Comparison of ENCODE assay signal across 9 cellular contexts in the genomic region with DNA sequence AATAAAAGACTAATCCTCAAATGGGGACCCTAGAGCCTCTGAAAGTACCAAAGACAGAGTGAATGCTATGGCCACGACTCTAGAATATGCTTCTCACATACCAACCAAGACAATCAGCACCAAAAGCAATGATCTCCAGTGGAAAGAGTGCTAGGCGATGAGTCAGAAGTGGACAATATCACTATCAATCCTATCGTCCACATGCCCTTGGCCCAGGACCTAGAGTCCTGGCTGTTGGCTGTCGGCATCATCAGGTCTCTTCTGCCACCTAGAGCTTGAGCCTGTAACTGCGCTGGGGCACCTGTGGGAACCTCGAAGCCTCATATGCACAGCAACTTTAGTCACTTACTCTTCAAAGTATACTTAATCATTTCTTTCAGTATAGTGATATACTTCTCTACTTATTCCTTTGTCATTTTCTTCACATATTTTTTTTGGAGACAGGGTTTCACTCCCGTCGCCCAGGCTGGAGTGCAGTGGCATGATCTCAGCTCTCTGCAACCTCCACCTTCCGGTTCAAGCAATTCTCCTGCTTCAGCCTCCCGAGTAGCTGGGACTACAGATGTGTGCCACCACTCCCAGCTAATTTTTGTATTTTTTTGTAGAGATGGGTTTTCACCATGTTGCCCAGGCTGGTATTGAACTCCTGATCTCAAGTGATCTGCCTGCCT. TPM values are rescaled to one million over a fixed set of nuclear protein-coding genes. Genes with fewer than 3 reads are reported as not detected.
DNase-seq lines count a peak whose midpoint lies in the region; ATAC-seq and TF ChIP-seq lines count a peak whose summit lies in the region.
"Had no signal": no experiment of that assay in that cellular context is flagged by ENCODE, and none has a peak within 500 bp of the region (broad histone marks: within the 10 kb centered on the region; RNA-seq: fewer than 3 reads in every experiment).

No MANE protein-coding gene starts in this region.

- TF ChIP-seq CTCF in CD4-positive, alpha-beta T cell (IDR thresholded peaks at IDR 0.05), result peak; percentile 65

- ATAC-seq in CD4-positive, alpha-beta T cell (ENCODE audit: poor library complexity), result peak; percentile 46
- ATAC-seq in HG02678 (IDR thresholded peaks at IDR 0.05; ENCODE audit: unreplicated experiment), result no peak
- ATAC-seq in HG03280 (IDR thresholded peaks at IDR 0.05; ENCODE audit: unreplicated experiment), result no peak

- H3K9me3 ChIP-seq in CD4-positive, alpha-beta T cell (ENCODE audit: control insufficient read depth, low read length), result no peaks in the 10 kb centered on the region

- DNase-seq in CD4-positive, alpha-beta T cell, result peak in 6 of 10 experiments; percentile 6 to 17 (median 12)
- DNase-seq in HPDE6-E6E7 (ENCODE audit: extremely low spot score) (peak; percentile 36), SKM-1 treated with dmso at 0.1 percent for 144 hours (lab: John Stamatoyannopoulos, UW; ENCODE audit: unreplicated experiment) (peak; percentile 45), brain pericyte (ENCODE audit: low read depth, low spot score) (peak; percentile 20), islet precursor cell (peak; percentile 74)
- peak; percentile 40 for DNase-seq in stimulated activated CD4-positive, alpha-beta T cell treated with anti-CD3 and anti-CD28 coated beads, Interleukin-4, amount 100 ng/mL, for 24 hours
- DNase-seq: naive B cell had no signal

- H3K27me3 Mint-ChIP-seq in CD4-positive, alpha-beta T cell, result no peaks in the 10 kb centered on the region
- H3K27me3 Mint-ChIP-seq: naive B cell had no signal

- CTCF ChIA-PET in CD4-positive, alpha-beta T cell (lab: Charles Lee), result interaction anchor here (0.6 kb wide), 1 partner anchor 16 kb away, joined by 3 read pairs; no protein-coding TSS in a partner anchor

- no peaks in the 10 kb centered on the region for H3K9me3 Mint-ChIP-seq in CD4-positive, alpha-beta T cell
- H3K9me3 Mint-ChIP-seq: naive B cell had no signal

- no peak overlapping the region for H3K27ac ChIP-seq in CD4-positive, alpha-beta T cell (ENCODE audit: low read depth, low read length)

- POLR2A ChIA-PET in CD4-positive, alpha-beta T cell (lab: Charles Lee), result no interaction called here

- no peaks in the 10 kb centered on the region for H3K27me3 ChIP-seq in CD4-positive, alpha-beta T cell (ENCODE audit: control insufficient read depth, insufficient read depth, low read length)

- no peak overlapping the region for H3K4me3 Mint-ChIP-seq in CD4-positive, alpha-beta T cell

- intact Hi-C loops in CD4-positive, alpha-beta T cell (cut with DNase I, micrococcal nuclease), result no loop called here

- H3K36me3 Mint-ChIP-seq in CD4-positive, alpha-beta T cell (ENCODE audit: low read depth), result peaks cover 78% of the 10 kb centered on the region

- no peak overlapping the region for H3K27ac Mint-ChIP-seq in CD4-positive, alpha-beta T cell

- peaks cover 17% of the 10 kb centered on the region for H3K4me1 Mint-ChIP-seq in CD4-positive, alpha-beta T cell (ENCODE audit: low read depth)
- H3K4me1 Mint-ChIP-seq: naive B cell had no signal

RNA-seq across cellular contexts. Expression of a gene that starts 29.7 kb away (rescaled TPM):
- 10 to 100 TPM; 19.0 to 19.6 TPM for total RNA-seq in CD4-positive, alpha-beta T cell

Comparison
In these comparisons a context has a peak if more than half of its experiments do, and no peak if none do; other contexts are left out.
1. DNase-seq: peak in every context shown above with its lines; median percentile 74 in islet precursor cell; 45 in SKM-1 treated with dmso at 0.1 percent for 144 hours; 40 in stimulated activated CD4-positive, alpha-beta T cell treated with anti-CD3 and anti-CD28 coated beads, Interleukin-4, amount 100 ng/mL, for 24 hours; 36 in HPDE6-E6E7; 20 in brain pericyte; 12 in CD4-positive, alpha-beta T cell.